ENCODE assay signal across 18 cellular contexts in genomic region chr12:52183544-52183910, GRCh38. TPM values are rescaled to one million over a fixed set of nuclear protein-coding genes. Genes with fewer than 3 reads are reported as not detected.
DNase-seq lines count a peak whose midpoint lies in the region; ATAC-seq and TF ChIP-seq lines count a peak whose summit lies in the region.
"Had no signal": no experiment of that assay in that cellular context is flagged by ENCODE, and none has a peak within 500 bp of the region (broad histone marks: within the 10 kb centered on the region; RNA-seq: fewer than 3 reads in every experiment).

No MANE protein-coding gene starts in this region.

- no peaks in the 10 kb centered on the region for H3K9me3 ChIP-seq in adrenal gland (replicated peaks in 1 of 3)
- no peaks in the 10 kb centered on the region for H3K9me3 ChIP-seq in thymus (ENCODE audit: control insufficient read depth)
- H3K9me3 ChIP-seq: thoracic aorta had no signal

- H3K27ac ChIP-seq in adrenal gland: peak overlapping the region in 3 of 5 donors; percentile 62 to 73 (median 69)
- H3K27ac ChIP-seq in layer of hippocampus (ENCODE audit: low read depth, low read length): peak overlapping the region; percentile 46
- peak overlapping the region; percentile 71 for H3K27ac ChIP-seq in thymus (ENCODE audit: low read depth)
- no peak overlapping the region for H3K27ac ChIP-seq in coronary artery

- H3K4me3 ChIP-seq in adrenal gland (no peak overlapping the region), thymus (ENCODE audit: low read length) (no peak overlapping the region), coronary artery (no peak overlapping the region)
- H3K4me3 ChIP-seq: thoracic aorta had no signal

- no peak for TF ChIP-seq CTCF in adrenal gland (IDR thresholded peaks at IDR 0.05)
- TF ChIP-seq CTCF in coronary artery (IDR thresholded peaks at IDR 0.05): no peak

- intact Hi-C loops in adrenal gland (cut with DNase I): no loop called here
- intact Hi-C loops in activated naive CD4-positive, alpha-beta T cell treated with anti-CD3 and anti-CD28 coated beads for 36 hours (cut with micrococcal nuclease): no loop called here

- H3K27me3 Mint-ChIP-seq in activated naive CD4-positive, alpha-beta T cell treated with anti-CD3 and anti-CD28 coated beads for 36 hours (ENCODE audit: low read depth): no peaks in the 10 kb centered on the region
- H3K27me3 Mint-ChIP-seq: activated CD4-positive, alpha-beta T cell treated with anti-CD3 and anti-CD28 coated beads, Interleukin-2, amount 10 ng/mL, durations not matched to agents 24 days and 14 days; activated T-helper 17 cell treated with anti-CD3 and anti-CD28 coated beads, Interleukin-2, amount 50 U/mL, for 72 hours had no signal

- H3K36me3 Mint-ChIP-seq in activated naive CD4-positive, alpha-beta T cell treated with anti-CD3 and anti-CD28 coated beads for 36 hours (ENCODE audit: low read depth): no peaks in the 10 kb centered on the region
- H3K36me3 Mint-ChIP-seq: naive thymus-derived CD8-positive, alpha-beta T cell had no signal

- no peak for TF ChIP-seq POLR2A in adrenal gland (IDR thresholded peaks at IDR 0.05)

- 70 to 81% (median 74%) methylated on average over 6 of the region's 6 CpGs for WGBS in adrenal gland, 4 donors
- WGBS in thymus: 95% methylated on average over 6 of the region's 6 CpGs

- H3K36me3 ChIP-seq in adrenal gland (replicated peaks in 1 of 2) (no peaks in the 10 kb centered on the region), thymus (ENCODE audit: control insufficient read depth, insufficient read depth) (no peaks in the 10 kb centered on the region)
- H3K36me3 ChIP-seq: thoracic aorta had no signal

- H3K4me3 Mint-ChIP-seq in activated naive CD4-positive, alpha-beta T cell treated with anti-CD3 and anti-CD28 coated beads for 36 hours: no peak overlapping the region
- H3K4me3 Mint-ChIP-seq: activated CD4-positive, alpha-beta T cell treated with anti-CD3 and anti-CD28 coated beads, Interleukin-2, amount 10 ng/mL, durations not matched to agents 24 days and 14 days; activated T-helper 17 cell treated with anti-CD3 and anti-CD28 coated beads, Interleukin-2, amount 50 U/mL, for 72 hours; naive thymus-derived CD8-positive, alpha-beta T cell; T-helper 1 cell treated with Interleukin-12 subunit alpha and Interleukin-12 subunit beta and Interleukin-4 antibody, amounts not matched to agents 30 μg/mL and 1 μg/mL, for 36 hours had no signal

- H3K4me1 Mint-ChIP-seq in activated naive CD4-positive, alpha-beta T cell treated with anti-CD3 and anti-CD28 coated beads for 36 hours (ENCODE audit: low read depth): no peaks in the 10 kb centered on the region

- H3K4me1 ChIP-seq in adrenal gland (replicated peaks in 1 of 2) (peaks cover 24 to 32% of the 10 kb centered on the region in 2 donors), thymus (ENCODE audit: control insufficient read depth, insufficient read depth, low read length) (no peaks in the 10 kb centered on the region)

- no peaks in the 10 kb centered on the region for H3K27me3 ChIP-seq in adrenal gland
- no peaks in the 10 kb centered on the region for H3K27me3 ChIP-seq in layer of hippocampus (ENCODE audit: control insufficient read depth, insufficient read depth, low read length)
- no peaks in the 10 kb centered on the region for H3K27me3 ChIP-seq in thymus (ENCODE audit: control insufficient read depth, insufficient read depth)

- DNase-seq in DMS79 treated with DMSO at 0.1 percent for 48 hours (lab: John Stamatoyannopoulos, UW): peak; percentile 12
- no peak for DNase-seq in DMS79 (lab: John Stamatoyannopoulos, UW)
- DNase-seq in adrenal gland: no peak
- no peak for DNase-seq in activated naive CD4-positive, alpha-beta T cell treated with anti-CD3 and anti-CD28 coated beads for 36 hours
- DNase-seq in coronary artery (ENCODE audit: low spot score): no peak
- DNase-seq: 8988T; activated CD4-positive, alpha-beta T cell treated with anti-CD3 and anti-CD28 coated beads, Interleukin-2, amount 10 ng/mL, durations not matched to agents 24 days and 14 days; aorta; COR-L47; effector CD4-positive, alpha-beta T cell; KG1; naive thymus-derived CD8-positive, alpha-beta T cell had no signal

- no peak overlapping the region for H3K27ac Mint-ChIP-seq in activated naive CD4-positive, alpha-beta T cell treated with anti-CD3 and anti-CD28 coated beads for 36 hours
- H3K27ac Mint-ChIP-seq: activated CD4-positive, alpha-beta T cell treated with anti-CD3 and anti-CD28 coated beads, Interleukin-2, amount 10 ng/mL, durations not matched to agents 24 days and 14 days; activated T-helper 17 cell treated with anti-CD3 and anti-CD28 coated beads, Interleukin-2, amount 50 U/mL, for 72 hours; naive thymus-derived CD8-positive, alpha-beta T cell; T-helper 1 cell treated with Interleukin-12 subunit alpha and Interleukin-12 subunit beta and Interleukin-4 antibody, amounts not matched to agents 30 μg/mL and 1 μg/mL, for 36 hours had no signal

- CTCF ChIA-PET in activated naive CD4-positive, alpha-beta T cell treated with anti-CD3 and anti-CD28 coated beads for 36 hours (lab: Charles Lee): no interaction called here

- H3K9me3 Mint-ChIP-seq in activated naive CD4-positive, alpha-beta T cell treated with anti-CD3 and anti-CD28 coated beads for 36 hours: no peaks in the 10 kb centered on the region
- H3K9me3 Mint-ChIP-seq: activated CD4-positive, alpha-beta T cell treated with anti-CD3 and anti-CD28 coated beads, Interleukin-2, amount 10 ng/mL, durations not matched to agents 24 days and 14 days; activated T-helper 17 cell treated with anti-CD3 and anti-CD28 coated beads, Interleukin-2, amount 50 U/mL, for 72 hours; naive thymus-derived CD8-positive, alpha-beta T cell; T-helper 1 cell treated with Interleukin-12 subunit alpha and Interleukin-12 subunit beta and Interleukin-4 antibody, amounts not matched to agents 30 μg/mL and 1 μg/mL, for 36 hours had no signal

- ATAC-seq in HG03139 (IDR thresholded peaks at IDR 0.05; ENCODE audit: unreplicated experiment): no peak
- ATAC-seq: activated T-helper 17 cell treated with anti-CD3 and anti-CD28 coated beads, Interleukin-2, amount 50 U/mL, for 72 hours; naive thymus-derived CD8-positive, alpha-beta T cell had no signal

RNA-seq across cellular contexts. Expression of gene KRT80, which starts 8.3 kb away (rescaled TPM):
- 10 to 100 TPM in 1 of 8 donors, 1 to 10 TPM in 6, under 1 TPM in 1; 0.95 to 14.6 (median 6.3) TPM for total RNA-seq in adrenal gland
- polyA plus RNA-seq in adrenal gland (1 to 10 TPM; 1.8 to 8.8 (median 2.5) TPM), thymus (4.8 TPM)
- total RNA-seq in activated naive CD4-positive, alpha-beta T cell treated with anti-CD3 and anti-CD28 coated beads for 36 hours: not detected
- total RNA-seq: activated CD4-positive, alpha-beta T cell treated with anti-CD3 and anti-CD28 coated beads, Interleukin-2, amount 10 ng/mL, durations not matched to agents 24 days and 14 days; activated T-helper 17 cell treated with anti-CD3 and anti-CD28 coated beads, Interleukin-2, amount 50 U/mL, for 72 hours; naive thymus-derived CD8-positive, alpha-beta T cell had no signal
- polyA plus RNA-seq: naive thymus-derived CD8-positive, alpha-beta T cell had no signal

RNA-seq across cellular contexts. Expression of gene KRT7, which starts 49.5 kb away (rescaled TPM):
- total RNA-seq in adrenal gland: 10 to 100 TPM in 2 of 8 donors, 1 to 10 TPM in 6; 1.3 to 13.5 (median 8.4) TPM
- polyA plus RNA-seq in adrenal gland (10 to 100 TPM in 2 of 3 donors, 1 to 10 TPM in 1; 2.1 to 34.8 (median 12.1) TPM), thymus (34.7 TPM)
- total RNA-seq in activated naive CD4-positive, alpha-beta T cell treated with anti-CD3 and anti-CD28 coated beads for 36 hours: 1 to 10 TPM; 1.9 to 3.4 TPM
- total RNA-seq: naive thymus-derived CD8-positive, alpha-beta T cell had no signal
- polyA plus RNA-seq: naive thymus-derived CD8-positive, alpha-beta T cell had no signal

Comparison
In these comparisons a context has a peak if more than half of its experiments do, and no peak if none do; other contexts are left out.
1. H3K27ac ChIP-seq: peak in adrenal gland (3 of 5), layer of hippocampus (single experiment) and thymus (single experiment); none in coronary artery (0 of 2).